In genomic region chr3:24235121-24235520, GRCh38 we compare ENCODE assay signal across 1 cellular context.
A peak's percentile ranks its signal among the peaks of the same experiment; 100 is the strongest.
TF ChIP-seq lines count a peak whose summit lies in the region.

No MANE protein-coding gene starts in this region.

TF ChIP-seq in HEK293, 187 proteins besides CTCF, POLR2A, EP300 and RAD21 (continued from another document):
- TF ChIP-seq ZBTB49 (tag by site-specific recombination; IDR thresholded peaks at IDR 0.05; ENCODE audit: low read depth), result no peak
- TF ChIP-seq ZNF571 (tag by site-specific recombination; IDR thresholded peaks at IDR 0.05), result no peak
- no peak for TF ChIP-seq ZNF391 (tag by site-specific recombination; IDR thresholded peaks at IDR 0.05; ENCODE audit: borderline replicate concordance, low read depth)
- no peak for TF ChIP-seq ZNF518A (tag by site-specific recombination; conservative IDR thresholded peaks at IDR 0.05; ENCODE audit: low read depth)
- no peak for TF ChIP-seq ATF2 (tag by site-specific recombination; IDR thresholded peaks at IDR 0.05; ENCODE audit: low read depth)
- no peak for TF ChIP-seq ZNF175 (tag by site-specific recombination; IDR thresholded peaks at IDR 0.05)
- no peak for TF ChIP-seq PBX3 (CRISPR knock-in tag; IDR thresholded peaks at IDR 0.05)
- TF ChIP-seq ZNF692 (tag by site-specific recombination; IDR thresholded peaks at IDR 0.05), result no peak
- no peak for TF ChIP-seq ZNF404 (tag by site-specific recombination; IDR thresholded peaks at IDR 0.05)
- peak; percentile 80; the same call in 1 of the 2 replicates for TF ChIP-seq GFI1B (tag by site-specific recombination; IDR thresholded peaks at IDR 0.05)
- TF ChIP-seq ZNF350 (tag by site-specific recombination; IDR thresholded peaks at IDR 0.05), result no peak
- no peak for TF ChIP-seq INSM2 (tag by site-specific recombination; IDR thresholded peaks at IDR 0.05)
- TF ChIP-seq ZFP69B (tag by site-specific recombination; IDR thresholded peaks at IDR 0.05), result no peak
- TF ChIP-seq BCL6B (tag by site-specific recombination; IDR thresholded peaks at IDR 0.05), result peak; percentile 28; the same call in 1 of the 2 replicates
- TF ChIP-seq ZEB2 (tag by site-specific recombination; IDR thresholded peaks at IDR 0.05), result no peak
- no peak for TF ChIP-seq ZNF621 (tag by site-specific recombination; IDR thresholded peaks at IDR 0.05)
- TF ChIP-seq SCRT1 (tag by site-specific recombination; IDR thresholded peaks at IDR 0.05; ENCODE audit: borderline replicate concordance), result peak; percentile 57; the same call in 1 of the 2 replicates
- no peak for TF ChIP-seq ZNF324 (tag by site-specific recombination; IDR thresholded peaks at IDR 0.05)
- TF ChIP-seq ZNF544 (tag by site-specific recombination; IDR thresholded peaks at IDR 0.05), result no peak
- TF ChIP-seq ZNF560 (tag by site-specific recombination; IDR thresholded peaks at IDR 0.05; ENCODE audit: borderline replicate concordance), result no peak
- no peak for TF ChIP-seq ZSCAN4 (tag by site-specific recombination; IDR thresholded peaks at IDR 0.05)
- no peak for TF ChIP-seq WT1 (tag by site-specific recombination; IDR thresholded peaks at IDR 0.05)
- no peak for TF ChIP-seq ZNF654 (tag by site-specific recombination; IDR thresholded peaks at IDR 0.05; ENCODE audit: low read depth)
- no peak for TF ChIP-seq GLI4 (tag by site-specific recombination; IDR thresholded peaks at IDR 0.05)
- TF ChIP-seq ZNF624 (tag by site-specific recombination; IDR thresholded peaks at IDR 0.05), result no peak
- TF ChIP-seq GLIS1 (tag by site-specific recombination; IDR thresholded peaks at IDR 0.05), result peak; percentile 78
- TF ChIP-seq SP2 (tag by site-specific recombination; IDR thresholded peaks at IDR 0.05), result no peak
- peak; percentile 72; the same call in 1 of the 2 replicates for TF ChIP-seq SCRT2 (tag by site-specific recombination; IDR thresholded peaks at IDR 0.05)
- TF ChIP-seq SP7 (tag by site-specific recombination; IDR thresholded peaks at IDR 0.05), result no peak
- TF ChIP-seq ZNF155 (tag by site-specific recombination; IDR thresholded peaks at IDR 0.05), result no peak
- TF ChIP-seq ZNF366 (tag by site-specific recombination; conservative IDR thresholded peaks at IDR 0.05), result peak; percentile 57
- no peak for TF ChIP-seq ZBTB6 (tag by site-specific recombination; IDR thresholded peaks at IDR 0.05)
- no peak for TF ChIP-seq ZNF433 (tag by site-specific recombination; IDR thresholded peaks at IDR 0.05; ENCODE audit: low read depth)
- TF ChIP-seq ZBTB21 (tag by site-specific recombination; IDR thresholded peaks at IDR 0.05), result 0 out of 2 replicates have a peak, but pooled peaks have one; percentile 54
- TF ChIP-seq ZBTB26 (tag by site-specific recombination; optimal IDR thresholded peaks at IDR 0.05), result no peak
- TF ChIP-seq MZF1 (tag by site-specific recombination; IDR thresholded peaks at IDR 0.05; ENCODE audit: borderline replicate concordance), result no peak
